Comparison of ENCODE assay signal across 8 cellular contexts in genomic region chr7:7772385-7772784, GRCh38. TPM values are rescaled to one million over a fixed set of nuclear protein-coding genes. Genes with fewer than 3 reads are reported as not detected.
A peak's percentile ranks its signal among the peaks of the same experiment; 100 is the strongest.
DNase-seq lines count a peak whose midpoint lies in the region; ATAC-seq and TF ChIP-seq lines count a peak whose summit lies in the region.

No MANE protein-coding gene starts in this region.

- H3K4me2 ChIP-seq in osteoblast (ENCODE audit: insufficient read depth, low read length) = peak overlapping the region; percentile 78

- peaks cover 35% of the 10 kb centered on the region for H3K4me1 ChIP-seq in osteoblast (ENCODE audit: insufficient read depth, low read length)
- no peaks in the 10 kb centered on the region for H3K4me1 ChIP-seq in aorta (ENCODE audit: control insufficient read depth in 1 of 2, insufficient read depth in 2 of 2, low read length in 2 of 2)

- intact Hi-C loops in aorta (cut with DNase I) = no loop called here

- H3K27me3 Mint-ChIP-seq in activated T-cell treated with anti-CD3 and anti-CD28 coated beads, Interleukin-2, amount 50 U/mL, for 4 hours (ENCODE audit: low read depth) = no peaks in the 10 kb centered on the region
- H3K27me3 Mint-ChIP-seq in activated naive CD4-positive, alpha-beta T cell treated with anti-CD3 and anti-CD28 coated beads, Interleukin-2, amount 50 U/mL, for 24 hours = no peaks in the 10 kb centered on the region

- H3K27ac ChIP-seq in osteoblast (ENCODE audit: low read depth, low read length) (no peak overlapping the region), aorta (ENCODE audit: low read depth in 1 of 2, low read length in 2 of 2) (no peak overlapping the region)

- peaks cover 25% of the 10 kb centered on the region for H3K4me1 Mint-ChIP-seq in activated T-cell treated with anti-CD3 and anti-CD28 coated beads, Interleukin-2, amount 50 U/mL, for 4 hours (ENCODE audit: low read depth)
- H3K4me1 Mint-ChIP-seq in activated naive CD4-positive, alpha-beta T cell treated with anti-CD3 and anti-CD28 coated beads, Interleukin-2, amount 50 U/mL, for 24 hours = peaks cover 39% of the 10 kb centered on the region

- peak overlapping the region; percentile 59 for H3K4me3 Mint-ChIP-seq in activated T-cell treated with anti-CD3 and anti-CD28 coated beads, Interleukin-2, amount 50 U/mL, for 4 hours
- H3K4me3 Mint-ChIP-seq in activated naive CD4-positive, alpha-beta T cell treated with anti-CD3 and anti-CD28 coated beads, Interleukin-2, amount 50 U/mL, for 24 hours = peak overlapping the region; percentile 81

- TF ChIP-seq CTCF in osteoblast (IDR thresholded peaks at IDR 0.05; ENCODE audit: extremely low read depth, low read depth, low read length) = no peak

- H2AFZ ChIP-seq in osteoblast (ENCODE audit: low read length) = peak overlapping the region; percentile 25

- H3K36me3 ChIP-seq in MG63 (no peaks in the 10 kb centered on the region), osteoblast (ENCODE audit: insufficient read depth, low read length) (no peaks in the 10 kb centered on the region), aorta (ENCODE audit: control insufficient read depth in 1 of 2, insufficient read depth in 2 of 2, low read length in 1 of 2) (no peaks in the 10 kb centered on the region)

- no peaks in the 10 kb centered on the region for H3K36me3 Mint-ChIP-seq in activated T-cell treated with anti-CD3 and anti-CD28 coated beads, Interleukin-2, amount 50 U/mL, for 4 hours (ENCODE audit: insufficient read depth)
- H3K36me3 Mint-ChIP-seq in activated naive CD4-positive, alpha-beta T cell treated with anti-CD3 and anti-CD28 coated beads, Interleukin-2, amount 50 U/mL, for 24 hours = peaks cover 7% of the 10 kb centered on the region

- H3K79me2 ChIP-seq in osteoblast (ENCODE audit: insufficient read depth, low read length) = no peaks in the 10 kb centered on the region

- peak; percentile 94 to 95 for ATAC-seq in activated T-cell treated with anti-CD3 and anti-CD28 coated beads, Interleukin-2, amount 50 U/mL, for 4 hours
- ATAC-seq in aorta (ENCODE audit: low FRiP score) = no peak

- H4K20me1 ChIP-seq in osteoblast (ENCODE audit: insufficient read depth, low read length) = no peaks in the 10 kb centered on the region

- peak overlapping the region; percentile 76 for H3K27ac Mint-ChIP-seq in activated naive CD4-positive, alpha-beta T cell treated with anti-CD3 and anti-CD28 coated beads, Interleukin-2, amount 50 U/mL, for 24 hours

- H3K4me3 ChIP-seq in MG63 (0 out of 2 replicates have a peak overlapping the region, but pooled peaks have one; percentile 3), osteoblast (ENCODE audit: insufficient read depth, low read length) (peak overlapping the region; percentile 55), aorta (ENCODE audit: low read length in 2 of 2) (no peak overlapping the region)

- no peak for DNase-seq in activated T-cell treated with anti-CD3 and anti-CD28 coated beads, Interleukin-2, amount 50 U/mL, for 4 hours
- no peak for DNase-seq in activated T-cell treated with anti-CD3 and anti-CD28 coated beads, Interleukin-2, amount 50 U/mL, for 1 hour
- no peak for DNase-seq in MG63
- DNase-seq in osteoblast (ENCODE audit: insufficient read length, low spot score, missing footprints) = no peak
- DNase-seq in T1000 (lab: John Stamatoyannopoulos, UW) = no peak
- DNase-seq in activated CD8-positive, alpha-beta memory T cell treated with anti-CD3 and anti-CD28 coated beads, Interleukin-2, amount 50 U/mL, for 48 hours = no peak
- no peak for DNase-seq in aorta

- WGBS in aorta, 2 donors = 71 to 80% methylated on average over 6 of the region's 6 CpGs

- H3K9me3 ChIP-seq in MG63 (no peaks in the 10 kb centered on the region), osteoblast (ENCODE audit: low read depth, low read length) (no peaks in the 10 kb centered on the region), aorta (ENCODE audit: control insufficient read depth, low read length) (no peaks in the 10 kb centered on the region)

- H3K27me3 ChIP-seq in MG63 = no peaks in the 10 kb centered on the region
- no peaks in the 10 kb centered on the region for H3K27me3 ChIP-seq in osteoblast (ENCODE audit: insufficient read depth, low read length)
- H3K27me3 ChIP-seq in aorta (ENCODE audit: control insufficient read depth in 1 of 2, insufficient read depth in 2 of 2, low read length in 1 of 2) = no peaks in the 10 kb centered on the region

- H3K9me3 Mint-ChIP-seq in activated T-cell treated with anti-CD3 and anti-CD28 coated beads, Interleukin-2, amount 50 U/mL, for 4 hours = no peaks in the 10 kb centered on the region
- H3K9me3 Mint-ChIP-seq in activated naive CD4-positive, alpha-beta T cell treated with anti-CD3 and anti-CD28 coated beads, Interleukin-2, amount 50 U/mL, for 24 hours = peaks cover 4% of the 10 kb centered on the region

RNA-seq across cellular contexts. Expression of gene RPA3, which starts 54.0 kb away (rescaled TPM):
- 10 to 100 TPM; 76.9 to 82.6 (median 79.2) TPM for total RNA-seq in activated T-cell treated with anti-CD3 and anti-CD28 coated beads, Interleukin-2, amount 50 U/mL, for 4 hours
- 55.7 and 81.5 TPM in 2 replicates for total RNA-seq in MG63 (2014; rRNA removed; shearing (Covaris generic); ENCODE audit: low replicate concordance)
- total RNA-seq in osteoblast = 15.9 and 16.6 TPM in 2 replicates
- 10 to 100 TPM; 15.4 to 15.6 TPM for total RNA-seq in aorta
- polyA plus RNA-seq in aorta = 10 to 100 TPM; 20.4 to 31.7 TPM

Comparison
In these comparisons a context has a peak if more than half of its experiments do, and no peak if none do; other contexts are left out.
1. H3K4me3 ChIP-seq: peak in MG63 (single experiment) and osteoblast (single experiment); none in aorta (0 of 2).